27 cellular contexts compared by ENCODE assay signal in genomic region chr10:35889226-35889625, GRCh38.
"Had no signal": no experiment of that assay in that cellular context is flagged by ENCODE, and none has a peak within 500 bp of the region (broad histone marks: within the 10 kb centered on the region; RNA-seq: fewer than 3 reads in every experiment).

No MANE protein-coding gene starts in this region.

- H3K27ac Mint-ChIP-seq: activated CD8-positive, alpha-beta memory T cell treated with anti-CD3 and anti-CD28 coated beads, Interleukin-2, amount 10 ng/mL, durations not matched to agents 7 days and 5 days; activated CD8-positive, alpha-beta T cell treated with anti-CD3 and anti-CD28 coated beads, Interleukin-2, amount 10 ng/mL, durations not matched to agents 7 days and 5 days; activated naive CD8-positive, alpha-beta T cell; activated T-helper 2 cell treated with anti-CD3 and anti-CD28 coated beads, Interferon-gamma antibody, Interleukin-2, Interleukin-4, amounts not matched to agents 10 μg/mL and 5 μg/mL and 100 μg/mL, durations not matched to agents 14 hours and 24 hours and 36 hours; mesothelial cell of epicardium; natural killer cell treated with Interleukin-12 subunit alpha and Interleukin-12 subunit beta and Interleukin-15 and Interleukin-18, amount 100 ng/mL, for 72 hours; stimulated activated naive B cell treated with anti-CD40 and anti-IgM and Interleukin-4, amounts not matched to agents 10 μg/mL and 1 μg/mL and 100 μg/mL, for 72 hours; T-helper 17 cell; WTC11 had no signal

- H3K27me3 Mint-ChIP-seq: activated CD8-positive, alpha-beta memory T cell treated with anti-CD3 and anti-CD28 coated beads, Interleukin-2, amount 10 ng/mL, durations not matched to agents 7 days and 5 days had no signal

- H3K9me3 ChIP-seq: neutrophil, prostate gland, suprapubic skin, tibial nerve had no signal

- H3K9me3 Mint-ChIP-seq: activated T-helper 2 cell treated with anti-CD3 and anti-CD28 coated beads, Interferon-gamma antibody, Interleukin-2, Interleukin-4, amounts not matched to agents 10 μg/mL and 5 μg/mL and 100 μg/mL, durations not matched to agents 14 hours and 24 hours and 36 hours; stimulated activated naive B cell treated with anti-CD40 and anti-IgM and Interleukin-4, amounts not matched to agents 10 μg/mL and 1 μg/mL and 100 μg/mL, for 72 hours had no signal

- H3K4me1 ChIP-seq: heart left ventricle, prostate gland had no signal

- H3K36me3 Mint-ChIP-seq: activated CD8-positive, alpha-beta memory T cell treated with anti-CD3 and anti-CD28 coated beads, Interleukin-2, amount 10 ng/mL, durations not matched to agents 7 days and 5 days; activated naive CD8-positive, alpha-beta T cell; mesothelial cell of epicardium; natural killer cell treated with Interleukin-12 subunit alpha and Interleukin-12 subunit beta and Interleukin-15 and Interleukin-18, amount 100 ng/mL, for 72 hours; stimulated activated naive B cell treated with anti-CD40 and anti-IgM and Interleukin-4, amounts not matched to agents 10 μg/mL and 1 μg/mL and 100 μg/mL, for 72 hours had no signal

- H3K4me3 Mint-ChIP-seq: activated CD8-positive, alpha-beta memory T cell treated with anti-CD3 and anti-CD28 coated beads, Interleukin-2, amount 10 ng/mL, durations not matched to agents 7 days and 5 days; activated CD8-positive, alpha-beta T cell treated with anti-CD3 and anti-CD28 coated beads, Interleukin-2, amount 10 ng/mL, durations not matched to agents 7 days and 5 days; activated naive CD8-positive, alpha-beta T cell; central memory CD8-positive, alpha-beta T cell; mesothelial cell of epicardium; natural killer cell treated with Interleukin-12 subunit alpha and Interleukin-12 subunit beta and Interleukin-15 and Interleukin-18, amount 100 ng/mL, for 72 hours; stimulated activated naive B cell treated with anti-CD40 and anti-IgM and Interleukin-4, amounts not matched to agents 10 μg/mL and 1 μg/mL and 100 μg/mL, for 72 hours; T-helper 17 cell; WTC11 had no signal

- DNase-seq: activated CD8-positive, alpha-beta memory T cell treated with anti-CD3 and anti-CD28 coated beads, Interleukin-2, amount 10 ng/mL, durations not matched to agents 7 days and 5 days; activated CD8-positive, alpha-beta T cell treated with anti-CD3 and anti-CD28 coated beads, Interleukin-2, amount 10 ng/mL, durations not matched to agents 7 days and 5 days; activated naive CD4-positive, alpha-beta T cell treated with Interleukin-2 at 50 U/mL for 16 hours; activated T-cell treated with anti-CD3 and anti-CD28 coated beads, Interleukin-2, amount 50 U/mL, for 48 hours; anterior cingulate cortex; effector CD4-positive, alpha-beta T cell; erythroblast; heart left ventricle; left ventricle myocardium inferior; retina; stimulated activated CD4-positive, alpha-beta T cell treated with anti-CD3 and anti-CD28 coated beads, Interleukin-15, amount 100 ng/mL, for 24 hours; stimulated activated CD4-positive, alpha-beta T cell treated with anti-CD3 and anti-CD28 coated beads, Interleukin-2, amount 100 ng/mL, for 24 hours; stimulated activated naive B cell treated with anti-CD40 and anti-IgM and Interleukin-4, amounts not matched to agents 10 μg/mL and 1 μg/mL and 100 μg/mL, for 72 hours; T-helper 17 cell; T1000 had no signal

- H3K4me3 ChIP-seq: heart left ventricle, left ventricle myocardium inferior, lung, prostate gland, suprapubic skin, tibial nerve had no signal

- ATAC-seq: activated CD8-positive, alpha-beta memory T cell treated with anti-CD3 and anti-CD28 coated beads, Interleukin-2, amount 10 ng/mL, durations not matched to agents 7 days and 5 days; activated CD8-positive, alpha-beta T cell treated with anti-CD3 and anti-CD28 coated beads, Interleukin-2, amount 10 ng/mL, durations not matched to agents 7 days and 5 days; heart left ventricle; SK-N-SH treated with all-trans-retinoic acid at 6 μM for 48 hours; stimulated activated naive B cell treated with anti-CD40 and anti-IgM and Interleukin-4, amounts not matched to agents 10 μg/mL and 1 μg/mL and 100 μg/mL, for 72 hours; T-helper 17 cell; WTC11 had no signal

- H3K4me1 Mint-ChIP-seq: activated CD8-positive, alpha-beta memory T cell treated with anti-CD3 and anti-CD28 coated beads, Interleukin-2, amount 10 ng/mL, durations not matched to agents 7 days and 5 days; central memory CD8-positive, alpha-beta T cell; stimulated activated naive B cell treated with anti-CD40 and anti-IgM and Interleukin-4, amounts not matched to agents 10 μg/mL and 1 μg/mL and 100 μg/mL, for 72 hours; T-helper 17 cell had no signal

- H3K27me3 ChIP-seq: heart left ventricle, neutrophil, suprapubic skin, tibial nerve had no signal

- H3K27ac ChIP-seq: left ventricle myocardium inferior, neutrophil, prostate gland, suprapubic skin had no signal

- H3K36me3 ChIP-seq: heart left ventricle, left ventricle myocardium inferior, neutrophil, prostate gland, suprapubic skin, tibial nerve had no signal
